ENCODE assay signal across 9 cellular contexts in genomic region chr22:45709004-45709739, GRCh38. TPM values are rescaled to one million over a fixed set of nuclear protein-coding genes. Genes with fewer than 3 reads are reported as not detected.
DNase-seq lines count a peak whose midpoint lies in the region; ATAC-seq lines count a peak whose summit lies in the region.
"Had no signal": no experiment of that assay in that cellular context is flagged by ENCODE, and none has a peak within 500 bp of the region (broad histone marks: within the 10 kb centered on the region; RNA-seq: fewer than 3 reads in every experiment).

No MANE protein-coding gene starts in this region.

- no peak overlapping the region for H2AFZ ChIP-seq in mesenchymal stem cell (ENCODE audit: low read depth, low read length)
- no peak overlapping the region for H2AFZ ChIP-seq in Karpas-422 (ENCODE audit: low read length)

- peak overlapping the region; percentile 68 for H3K27ac ChIP-seq in mesenchymal stem cell (ENCODE audit: low read length, poor library complexity, severe bottlenecking)
- no peak overlapping the region for H3K27ac ChIP-seq in Karpas-422 (ENCODE audit: low read length)
- H3K27ac ChIP-seq in caudate nucleus (ENCODE audit: low read depth, low read length), result no peak overlapping the region

- no peak overlapping the region for H2BK12ac ChIP-seq in mesenchymal stem cell (ENCODE audit: low read length in 2 of 2)

- H3K4me2 ChIP-seq in mesenchymal stem cell (ENCODE audit: low read length, poor library complexity, severe bottlenecking) (no peak overlapping the region), Karpas-422 (ENCODE audit: low read depth, low read length, poor library complexity, severe bottlenecking) (no peak overlapping the region)

- H4K20me1 ChIP-seq in Karpas-422 (ENCODE audit: insufficient read depth, low read depth, low read length), result no peaks in the 10 kb centered on the region

- no peak overlapping the region for H3K23ac ChIP-seq in mesenchymal stem cell (ENCODE audit: low read length in 2 of 2)

- H3K14ac ChIP-seq in mesenchymal stem cell (ENCODE audit: low read length in 2 of 2), result no peak overlapping the region

- DNase-seq in EL, result peak; percentile 94
- DNase-seq in NCI-H1436 (lab: John Stamatoyannopoulos, UW), result peak; percentile 44
- DNase-seq in amniotic epithelial cell (ENCODE audit: low read depth), result peak; percentile 80
- DNase-seq in mesenchymal stem cell, result peak; percentile 64
- no peak for DNase-seq in DMS53 (lab: John Stamatoyannopoulos, UW)
- no peak for DNase-seq in Karpas-422
- DNase-seq in caudate nucleus (lab: John Stamatoyannopoulos, UW), result no peak

- H3K4me3 ChIP-seq in mesenchymal stem cell (ENCODE audit: insufficient read depth in 1 of 2, low read depth in 1 of 2, low read length in 2 of 2), result peak overlapping the region in 1 of 2 experiments; percentile 23
- no peak overlapping the region for H3K4me3 ChIP-seq in Karpas-422 (ENCODE audit: low read length)
- H3K4me3 ChIP-seq: K562 had no signal

- H2BK5ac ChIP-seq in mesenchymal stem cell (ENCODE audit: low read depth, low read length, poor library complexity, severe bottlenecking), result no peak overlapping the region

- H3K9me3 ChIP-seq in mesenchymal stem cell (ENCODE audit: control insufficient read depth, low read length), result no peaks in the 10 kb centered on the region
- H3K9me3 ChIP-seq in Karpas-422 (ENCODE audit: low read length), result no peaks in the 10 kb centered on the region

- 62% methylated on average over 5 of the region's 5 CpGs for WGBS in mesenchymal stem cell

- peak overlapping the region; percentile 41 for H3K9ac ChIP-seq in mesenchymal stem cell (ENCODE audit: low read length)
- H3K9ac ChIP-seq in Karpas-422 (ENCODE audit: low read length), result no peak overlapping the region

- peaks cover 8% of the 10 kb centered on the region for H3K4me1 ChIP-seq in mesenchymal stem cell (ENCODE audit: control insufficient read depth, insufficient read depth, low read depth, low read length)
- peaks cover 4% of the 10 kb centered on the region; the same call in 1 of the 2 replicates for H3K4me1 ChIP-seq in Karpas-422 (ENCODE audit: low read length)

- H3K27me3 ChIP-seq in mesenchymal stem cell (ENCODE audit: control insufficient read depth in 1 of 2, insufficient read depth in 1 of 2, low read length in 2 of 2) (no peaks in the 10 kb centered on the region), Karpas-422 (ENCODE audit: low read length) (no peaks in the 10 kb centered on the region)

- no peak overlapping the region for H2BK120ac ChIP-seq in mesenchymal stem cell (ENCODE audit: low read depth, low read length)

- peaks cover 98% of the 10 kb centered on the region for H3K79me2 ChIP-seq in Karpas-422 (ENCODE audit: low read length)

- H3K4ac ChIP-seq in mesenchymal stem cell (ENCODE audit: low read depth in 1 of 2, low read length in 2 of 2), result no peak overlapping the region

- H2AK5ac ChIP-seq in mesenchymal stem cell (ENCODE audit: low read length, severe bottlenecking), result peak overlapping the region; percentile 97

- H3K18ac ChIP-seq in mesenchymal stem cell (ENCODE audit: low read depth in 1 of 2, low read length in 2 of 2), result peak overlapping the region in 1 of 2 experiments; percentile 82

- ATAC-seq in HG02852 (IDR thresholded peaks at IDR 0.05; ENCODE audit: unreplicated experiment), result no peak
- ATAC-seq: K562 had no signal

- H3K79me1 ChIP-seq in mesenchymal stem cell (replicated peaks; ENCODE audit: low read length, poor library complexity, severe bottlenecking), result peaks cover 11% of the 10 kb centered on the region

- no peaks in the 10 kb centered on the region for H3K9me2 ChIP-seq in Karpas-422 (replicated peaks; ENCODE audit: insufficient read depth, low read length)

- H4K91ac ChIP-seq in mesenchymal stem cell (ENCODE audit: low read length), result no peak overlapping the region

- no peak overlapping the region for H2BK15ac ChIP-seq in mesenchymal stem cell (ENCODE audit: low read depth, poor library complexity, severe bottlenecking)

- H4K8ac ChIP-seq in mesenchymal stem cell (ENCODE audit: low read length), result no peak overlapping the region

- peaks cover 4 to 67% of the 10 kb centered on the region in 2 experiments for H3K36me3 ChIP-seq in mesenchymal stem cell (ENCODE audit: control insufficient read depth in 1 of 2, insufficient read depth in 2 of 2, low read depth in 1 of 2, low read length in 2 of 2)
- peaks cover 50% of the 10 kb centered on the region; the same call in 1 of the 2 replicates for H3K36me3 ChIP-seq in Karpas-422 (ENCODE audit: insufficient read depth, low read length)

RNA-seq across cellular contexts. Expression of gene ATXN10, which starts 37.5 kb away (rescaled TPM):
- 56.6 TPM for polyA plus RNA-seq in mesenchymal stem cell (2013, experiment 1 of 2)
- polyA plus RNA-seq in mesenchymal stem cell (2013, experiment 2 of 2), result 60.4 TPM
- 112 and 210 TPM in 2 replicates for total RNA-seq in Karpas-422 (2014; rRNA removed; shearing (Covaris generic); ENCODE audit: low replicate concordance)

Comparison
In these comparisons a context has a peak if more than half of its experiments do, and no peak if none do; other contexts are left out.
1. DNase-seq: peak in EL (single experiment), NCI-H1436 (single experiment), amniotic epithelial cell (single experiment) and mesenchymal stem cell (single experiment); none in DMS53 (single experiment), Karpas-422 (single experiment) and caudate nucleus (0 of 61).